Comparison of ENCODE assay signal across 8 cellular contexts in genomic region chr7:18667466-18667865, GRCh38.
A peak's percentile ranks its signal among the peaks of the same experiment; 100 is the strongest.
DNase-seq lines count a peak whose midpoint lies in the region; ATAC-seq, FAIRE-seq and TF ChIP-seq lines count a peak whose summit lies in the region.

No MANE protein-coding gene starts in this region.

- H3K9ac ChIP-seq in adipocyte (ENCODE audit: low read length) = peak overlapping the region; percentile 35

- peak in 5 of 8 donors; percentile 54 to 68 (median 56) for ATAC-seq in heart right ventricle
- ATAC-seq in Right ventricle myocardium inferior = no peak
- no peak for ATAC-seq in GM18873 (IDR thresholded peaks at IDR 0.05; ENCODE audit: low FRiP score, unreplicated experiment)

- H3K4me1 ChIP-seq in heart right ventricle (peaks cover 0 to 29% (median 13%) of the 10 kb centered on the region in 9 donors), adipocyte (ENCODE audit: control insufficient read depth, insufficient read depth, low read length) (peaks cover 9% of the 10 kb centered on the region), hepatocyte (ENCODE audit: insufficient read depth) (no peaks in the 10 kb centered on the region)

- H3K27ac ChIP-seq in heart right ventricle (peak overlapping the region in 4 of 10 donors; percentile 2 to 13 (median 10)), hepatocyte (no peak overlapping the region)

- no peaks in the 10 kb centered on the region for H4K20me1 ChIP-seq in hepatocyte (ENCODE audit: insufficient read depth, poor library complexity, severe bottlenecking)

- 44 to 61% methylated on average over 1 of the region's 1 CpG for WGBS in heart right ventricle, 2 donors
- WGBS in hepatocyte (ENCODE audit: low lambda C conversion rate, missing lambda C conversion rate) = 41% methylated on average over 1 of the region's 1 CpG

- H3K4me3 ChIP-seq in heart right ventricle = no peak overlapping the region
- H3K4me3 ChIP-seq in adipocyte (ENCODE audit: low read length) = no peak overlapping the region
- no peak overlapping the region for H3K4me3 ChIP-seq in hepatocyte

- no peak for FAIRE-seq in urothelium cell line (lab: Jason Lieb, UNC)

- H3K79me2 ChIP-seq in hepatocyte = no peaks in the 10 kb centered on the region

- DNase-seq in heart right ventricle (no peak), Right ventricle myocardium inferior (ENCODE audit: missing footprints) (no peak), adipocyte (ENCODE audit: low read depth) (peak; percentile 70), hepatocyte (ENCODE audit: low spot score) (peak; percentile 19), urothelium cell line (ENCODE audit: low spot score) (peak; percentile 50), NCI-H128 (lab: John Stamatoyannopoulos, UW; ENCODE audit: unreplicated experiment) (no peak)
- no peak for DNase-seq in activated T-cell treated with anti-CD3 and anti-CD28 coated beads, Interleukin-2, amount 50 U/mL, for 48 hours

- TF ChIP-seq CTCF in heart right ventricle (IDR thresholded peaks at IDR 0.05) = no peak
- no peak for TF ChIP-seq CTCF in hepatocyte (IDR thresholded peaks at IDR 0.05; ENCODE audit: poor library complexity)

- H3K27me3 ChIP-seq in heart right ventricle = no peaks in the 10 kb centered on the region
- H3K27me3 ChIP-seq in adipocyte (replicated peaks; ENCODE audit: control insufficient read depth, insufficient read depth, low read length) = no peaks in the 10 kb centered on the region
- no peaks in the 10 kb centered on the region for H3K27me3 ChIP-seq in hepatocyte

- no peak overlapping the region for H3K4me2 ChIP-seq in hepatocyte

- H3K9me3 ChIP-seq in heart right ventricle (no peaks in the 10 kb centered on the region), adipocyte (ENCODE audit: control insufficient read depth, low read length) (no peaks in the 10 kb centered on the region), hepatocyte (ENCODE audit: low read depth) (no peaks in the 10 kb centered on the region)

- no peak overlapping the region for H2AFZ ChIP-seq in hepatocyte

- intact Hi-C loops in heart right ventricle (cut with DNase I) (loop anchor here in 9 of 10 donors (2.0 to 10.0 kb wide), 9 partner anchors 73 to 315 kb away; partner anchors contain the start of gene HDAC9 (in 1 of the 9)), Right ventricle myocardium inferior (cut with DNase I) (loop anchor here (2.0 to 10.0 kb wide), 2 partner anchors 315 to 473 kb away; no protein-coding TSS in a partner anchor)

- H3K9me2 ChIP-seq in hepatocyte (replicated peaks; ENCODE audit: insufficient read depth) = no peaks in the 10 kb centered on the region

- H3K36me3 ChIP-seq in heart right ventricle (peaks cover 0 to 6% (median 0%) of the 10 kb centered on the region in 9 donors), adipocyte (ENCODE audit: control insufficient read depth, insufficient read depth, low read length, severe bottlenecking) (no peaks in the 10 kb centered on the region), hepatocyte (replicated peaks; ENCODE audit: insufficient read depth, low read depth) (no peaks in the 10 kb centered on the region)

Comparison
In these comparisons a context has a peak if more than half of its experiments do, and no peak if none do; other contexts are left out.
1. ATAC-seq: peak in heart right ventricle (5 of 8); none in Right ventricle myocardium inferior (single experiment) and GM18873 (single experiment).
2. DNase-seq: peak in adipocyte (single experiment), hepatocyte (single experiment) and urothelium cell line (single experiment); none in heart right ventricle (0 of 2), Right ventricle myocardium inferior (single experiment), NCI-H128 (single experiment) and activated T-cell treated with anti-CD3 and anti-CD28 coated beads, Interleukin-2, amount 50 U/mL, for 48 hours (0 of 2).